In genomic region chr12:53253298-53253697, GRCh38 we compare ENCODE assay signal across 11 cellular contexts. TPM values are rescaled to one million over a fixed set of nuclear protein-coding genes. Genes with fewer than 3 reads are reported as not detected.
DNase-seq lines count a peak whose midpoint lies in the region; ATAC-seq and TF ChIP-seq lines count a peak whose summit lies in the region.
"Had no signal": no experiment of that assay in that cellular context is flagged by ENCODE, and none has a peak within 500 bp of the region (broad histone marks: within the 10 kb centered on the region; RNA-seq: fewer than 3 reads in every experiment).

No MANE protein-coding gene starts in this region.

- no peaks in the 10 kb centered on the region for H4K20me1 ChIP-seq in MM.1S (ENCODE audit: insufficient read depth, low read length)

- H3K9me3 ChIP-seq in CD4-positive, alpha-beta memory T cell (ENCODE audit: control insufficient read depth in 1 of 2, low read length in 2 of 2), result no peaks in the 10 kb centered on the region
- H3K9me3 ChIP-seq in MM.1S (replicated peaks; ENCODE audit: insufficient read depth, low read length), result no peaks in the 10 kb centered on the region
- H3K9me3 ChIP-seq in BE2C, result no peaks in the 10 kb centered on the region
- H3K9me3 ChIP-seq: HAP-1 had no signal

- peaks cover 46% of the 10 kb centered on the region for H3K4me1 ChIP-seq in CD4-positive, alpha-beta memory T cell (ENCODE audit: insufficient read depth, low read length)
- H3K4me1 ChIP-seq in MM.1S (ENCODE audit: low read length) (peaks cover 12% of the 10 kb centered on the region), BE2C (no peaks in the 10 kb centered on the region; the same call in 1 of the 2 replicates)

- peak overlapping the region; percentile 84; the same call in 1 of the 2 replicates for H3K4me2 ChIP-seq in MM.1S (ENCODE audit: low read depth, low read length)

- ATAC-seq in HG02678 (IDR thresholded peaks at IDR 0.05; ENCODE audit: unreplicated experiment), result no peak
- no peak for ATAC-seq in GM18858 (IDR thresholded peaks at IDR 0.05; ENCODE audit: unreplicated experiment)

- H3K36me3 ChIP-seq in CD4-positive, alpha-beta memory T cell (ENCODE audit: insufficient read depth, low read length), result peaks cover 8% of the 10 kb centered on the region
- H3K36me3 ChIP-seq in MM.1S (replicated peaks; ENCODE audit: insufficient read depth, low read length), result no peaks in the 10 kb centered on the region
- no peaks in the 10 kb centered on the region for H3K36me3 ChIP-seq in BE2C

- intact Hi-C loops in CD4-positive, alpha-beta memory T cell (cut with micrococcal nuclease), result no loop called here
- intact Hi-C loops in dendritic cell treated with granulocyte-macrophage colony-stimulating factor and Interleukin-4, amounts not matched to agents 40 ng/mL and 50 ng/mL, for 4 days (cut with micrococcal nuclease), result loop anchor here (2.0 to 5.0 kb wide), 2 partner anchors 32 to 44 kb away; partner anchors contain the start of genes MYG1 and PFDN5

- peak overlapping the region in 6 of 7 donors; percentile 89 to 97 (median 96) for H3K27ac Mint-ChIP-seq in CD4-positive, alpha-beta memory T cell
- peak overlapping the region; percentile 94 for H3K27ac Mint-ChIP-seq in dendritic cell treated with granulocyte-macrophage colony-stimulating factor and Interleukin-4, amounts not matched to agents 40 ng/mL and 50 ng/mL, for 4 days
- peak overlapping the region; percentile 91 for H3K27ac Mint-ChIP-seq in osteocyte (ENCODE audit: unreplicated experiment)

- H3K27me3 ChIP-seq in CD4-positive, alpha-beta memory T cell (ENCODE audit: insufficient read depth, low read length), result no peaks in the 10 kb centered on the region
- H3K27me3 ChIP-seq in MM.1S (replicated peaks; ENCODE audit: insufficient read depth, low read length), result no peaks in the 10 kb centered on the region
- H3K27me3 ChIP-seq in BE2C, result no peaks in the 10 kb centered on the region

- no peak overlapping the region for H2AFZ ChIP-seq in MM.1S (ENCODE audit: low read length)

- DNase-seq in CD4-positive, alpha-beta memory T cell, result no peak
- DNase-seq in MM.1S, result no peak
- no peak for DNase-seq in osteocyte (ENCODE audit: extremely low spot score, unreplicated experiment)
- DNase-seq in NCI-H524 treated with DMSO at 0.1 percent for 48 hours (lab: John Stamatoyannopoulos, UW), result no peak
- DNase-seq in BE2C, result no peak
- DNase-seq: central memory CD4-positive, alpha-beta T cell had no signal

- peaks cover 0 to 3% (median 0%) of the 10 kb centered on the region in 8 donors for H3K9me3 Mint-ChIP-seq in CD4-positive, alpha-beta memory T cell
- H3K9me3 Mint-ChIP-seq in dendritic cell treated with granulocyte-macrophage colony-stimulating factor and Interleukin-4, amounts not matched to agents 40 ng/mL and 50 ng/mL, for 4 days, result no peaks in the 10 kb centered on the region
- H3K9me3 Mint-ChIP-seq in osteocyte (ENCODE audit: unreplicated experiment), result no peaks in the 10 kb centered on the region

- peaks cover 7 to 26% of the 10 kb centered on the region in 2 donors for H3K36me3 Mint-ChIP-seq in CD4-positive, alpha-beta memory T cell
- H3K36me3 Mint-ChIP-seq in dendritic cell treated with granulocyte-macrophage colony-stimulating factor and Interleukin-4, amounts not matched to agents 40 ng/mL and 50 ng/mL, for 4 days (ENCODE audit: low read depth), result peaks cover 37% of the 10 kb centered on the region
- peaks cover 3% of the 10 kb centered on the region for H3K36me3 Mint-ChIP-seq in osteocyte (ENCODE audit: unreplicated experiment)

- peaks cover 22% of the 10 kb centered on the region for H3K79me2 ChIP-seq in MM.1S (ENCODE audit: low read length)

- H3K27ac ChIP-seq in CD4-positive, alpha-beta memory T cell (ENCODE audit: low read depth, low read length), result peak overlapping the region; percentile 83
- H3K27ac ChIP-seq in MM.1S (ENCODE audit: low read length), result no peak overlapping the region

- TF ChIP-seq CTCF in MM.1S (IDR thresholded peaks at IDR 0.05; ENCODE audit: low read length), result no peak
- TF ChIP-seq CTCF in osteocyte (IDR thresholded peaks at IDR 0.05), result no peak
- TF ChIP-seq CTCF in BE2C (IDR thresholded peaks at IDR 0.05; ENCODE audit: low read depth, low read length), result no peak

- CTCF ChIA-PET in CD4-positive, alpha-beta memory T cell (lab: Charles Lee; ENCODE audit: partially characterized antibody), result interaction anchor here (0.6 to 4.7 kb wide), 12 partner anchors 15 to 187 kb away, joined by 3 to 160 read pairs (median 4); partner anchors contain the start of genes AAAS, ESPL1 and ITGB7

- no peaks in the 10 kb centered on the region for H3K9me2 ChIP-seq in MM.1S (replicated peaks; ENCODE audit: insufficient read depth, low read length)

- no peaks in the 10 kb centered on the region; the same call in 1 of the 2 replicates for H3F3A ChIP-seq in MM.1S (ENCODE audit: insufficient read depth, low read length)

- POLR2A ChIA-PET in CD4-positive, alpha-beta memory T cell (lab: Charles Lee; ENCODE audit: partially characterized antibody), result interaction anchor here (1.6 to 8.7 kb wide), 5 partner anchors 11 to 94 kb away, joined by 3 to 207 read pairs (median 9); partner anchors contain the start of genes AAAS, ESPL1 and ITGB7

- H3K27me3 Mint-ChIP-seq in CD4-positive, alpha-beta memory T cell, result no peaks in the 10 kb centered on the region
- H3K27me3 Mint-ChIP-seq in dendritic cell treated with granulocyte-macrophage colony-stimulating factor and Interleukin-4, amounts not matched to agents 40 ng/mL and 50 ng/mL, for 4 days, result no peaks in the 10 kb centered on the region
- H3K27me3 Mint-ChIP-seq in osteocyte (ENCODE audit: unreplicated experiment), result no peaks in the 10 kb centered on the region

- no peak overlapping the region for H3K4me3 ChIP-seq in CD4-positive, alpha-beta memory T cell (ENCODE audit: low read length in 2 of 2)
- H3K4me3 ChIP-seq in MM.1S (ENCODE audit: low read length) (peak overlapping the region; percentile 89), BE2C (ENCODE audit: low read depth, low read length) (no peak overlapping the region)

- H3K9ac ChIP-seq in MM.1S (ENCODE audit: low read length), result peak overlapping the region; percentile 70; the same call in 1 of the 2 replicates

- H3K4me1 Mint-ChIP-seq in CD4-positive, alpha-beta memory T cell, result peaks cover 23 to 52% (median 41%) of the 10 kb centered on the region in 4 donors
- peaks cover 54% of the 10 kb centered on the region for H3K4me1 Mint-ChIP-seq in dendritic cell treated with granulocyte-macrophage colony-stimulating factor and Interleukin-4, amounts not matched to agents 40 ng/mL and 50 ng/mL, for 4 days (ENCODE audit: low read depth)
- peaks cover 28% of the 10 kb centered on the region for H3K4me1 Mint-ChIP-seq in osteocyte (ENCODE audit: unreplicated experiment)

- H3K4me3 Mint-ChIP-seq in CD4-positive, alpha-beta memory T cell, result peak overlapping the region; percentile 96 to 100 (median 98)
- peak overlapping the region; percentile 99 for H3K4me3 Mint-ChIP-seq in dendritic cell treated with granulocyte-macrophage colony-stimulating factor and Interleukin-4, amounts not matched to agents 40 ng/mL and 50 ng/mL, for 4 days
- peak overlapping the region; percentile 94 for H3K4me3 Mint-ChIP-seq in osteocyte (ENCODE audit: unreplicated experiment)

RNA-seq across cellular contexts. Expression of gene ESPL1, which starts 14.8 kb away (rescaled TPM):
- under 1 TPM; 0.20 to 0.55 TPM for total RNA-seq in CD4-positive, alpha-beta memory T cell
- polyA plus RNA-seq in CD4-positive, alpha-beta memory T cell, result under 1 TPM in 1 of 2 donors, not detected in 1; 0.16 TPM
- total RNA-seq in osteocyte, result 7.6 and 8.6 TPM in 2 replicates
- 6.3 TPM for polyA plus RNA-seq in BE2C (2012; ENCODE audit: insufficient read depth, insufficient read length, low read depth)

RNA-seq across cellular contexts. Expression of gene RARG, which starts 21.3 kb away (rescaled TPM):
- 10 to 100 TPM; 84.7 to 86.0 TPM for total RNA-seq in CD4-positive, alpha-beta memory T cell
- 10 to 100 TPM; 13.2 to 25.1 TPM for polyA plus RNA-seq in CD4-positive, alpha-beta memory T cell
- total RNA-seq in osteocyte, result 31.6 and 34.9 TPM in 2 replicates
- polyA plus RNA-seq in BE2C (2012; ENCODE audit: insufficient read depth, insufficient read length, low read depth), result 20.2 TPM

RNA-seq across cellular contexts. Expression of gene PFDN5, which starts 42.0 kb away (rescaled TPM):
- total RNA-seq in CD4-positive, alpha-beta memory T cell, result 100 to 1,000 TPM; 717 to 718 TPM
- polyA plus RNA-seq in CD4-positive, alpha-beta memory T cell, result 1,000 to 10,000 TPM; 1,306 to 1,410 TPM
- 394 and 396 TPM in 2 replicates for total RNA-seq in osteocyte
- polyA plus RNA-seq in BE2C (2012; ENCODE audit: insufficient read depth, insufficient read length, low read depth), result 694 TPM

RNA-seq across cellular contexts. Expression of gene MYG1, which starts 46.2 kb away (rescaled TPM):
- 10 to 100 TPM; 46.0 to 50.8 TPM for total RNA-seq in CD4-positive, alpha-beta memory T cell
- 10 to 100 TPM; 62.4 to 78.2 TPM for polyA plus RNA-seq in CD4-positive, alpha-beta memory T cell
- total RNA-seq in osteocyte, result 72.5 and 80.5 TPM in 2 replicates
- polyA plus RNA-seq in BE2C (2012; ENCODE audit: insufficient read depth, insufficient read length, low read depth), result 177 TPM

RNA-seq across cellular contexts. Expression of gene ITGB7, which starts 46.2 kb away (rescaled TPM):
- total RNA-seq in CD4-positive, alpha-beta memory T cell, result 100 to 1,000 TPM; 382 to 397 TPM
- 100 to 1,000 TPM; 271 to 374 TPM for polyA plus RNA-seq in CD4-positive, alpha-beta memory T cell
- total RNA-seq in osteocyte, result 0.83 TPM in 1 of 2 replicates, not detected in the other
- not detected for polyA plus RNA-seq in BE2C (2012; ENCODE audit: insufficient read depth, insufficient read length, low read depth)
- total RNA-seq: LHCN-M2 had no signal
